Comparison of ENCODE assay signal across 1 cellular context in genomic region chr11:36127550-36127949, GRCh38.
TF ChIP-seq lines count a peak whose summit lies in the region.

No MANE protein-coding gene starts in this region.

TF ChIP-seq in HEK293, 187 proteins besides CTCF, POLR2A, EP300 and RAD21 (continued from another document):
- TF ChIP-seq ZNF18 (tag by site-specific recombination; IDR thresholded peaks at IDR 0.05) = no peak
- no peak for TF ChIP-seq ZNF280C (tag by site-specific recombination; IDR thresholded peaks at IDR 0.05)
TF ChIP-seq in HEK293: peak in this region for 1.
